14 cellular contexts compared by ENCODE assay signal in the genomic region with DNA sequence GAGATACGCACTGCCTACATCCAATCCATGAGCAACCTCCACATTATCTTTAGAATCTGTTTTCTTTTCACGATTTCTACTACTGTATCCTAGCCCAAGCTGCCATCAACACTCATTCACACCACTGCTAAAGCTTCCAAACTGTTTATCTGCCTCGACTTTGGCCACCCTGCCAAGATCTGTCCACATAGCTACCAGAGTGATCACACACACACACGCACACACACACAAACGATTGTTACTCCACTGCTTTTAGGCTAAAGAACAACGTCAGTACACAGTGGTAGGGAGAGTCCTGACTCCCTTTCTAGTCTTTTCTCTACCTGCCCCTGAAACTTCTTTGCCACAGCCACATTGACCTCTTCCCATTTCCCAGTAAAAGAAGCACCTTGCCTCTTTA.
DNase-seq lines count a peak whose midpoint lies in the region; ATAC-seq and TF ChIP-seq lines count a peak whose summit lies in the region.
"Had no signal": no experiment of that assay in that cellular context is flagged by ENCODE, and none has a peak within 500 bp of the region (broad histone marks: within the 10 kb centered on the region; RNA-seq: fewer than 3 reads in every experiment).

No MANE protein-coding gene starts in this region.

- dilution Hi-C loops in IMR-90 (cut with HindIII; ENCODE audit: low sequenced_read_pairs, unreplicated experiment), result no loop called here

- H3K27ac ChIP-seq in IMR-90 (ENCODE audit: insufficient read depth, low read length) (no peak overlapping the region), right lobe of liver (peak overlapping the region in 1 of 3 donors; percentile 35)
- H3K27ac ChIP-seq: A549, C4-2B had no signal

- 46% methylated on average over 3 of the region's 6 CpGs; no CpG with 5 or more reads in 1 of the 2 experiments for WGBS in IMR-90 (ENCODE audit: extremely low coverage in 2 of 2, insufficient read length in 1 of 2), 2 experiments
- 34% methylated on average over 6 of the region's 6 CpGs for whole genome bisulfite sequencing in right lobe of liver (ENCODE audit: insufficient coverage, low coverage, low lambda C conversion rate, missing lambda C conversion rate)

- H2AK5ac ChIP-seq in IMR-90 (ENCODE audit: low read depth, low read length), result no peak overlapping the region

- H3K23ac ChIP-seq in IMR-90 (ENCODE audit: low read depth, low read length), result no peak overlapping the region

- H3K4me3 ChIP-seq in IMR-90 (ENCODE audit: insufficient read depth, low read depth, low read length) (no peak overlapping the region), right lobe of liver (no peak overlapping the region)
- H3K4me3 ChIP-seq: A549, GM12878, HAP-1 had no signal

- H3K27ac Mint-ChIP-seq in dendritic cell treated with granulocyte-macrophage colony-stimulating factor and Interleukin-4, amounts not matched to agents 40 ng/mL and 50 ng/mL, for 4 days, result peak overlapping the region; percentile 2
- H3K27ac Mint-ChIP-seq: CD4-positive, alpha-beta memory T cell had no signal

- no peak overlapping the region for H4K5ac ChIP-seq in IMR-90 (ENCODE audit: low read depth, low read length)

- no peaks in the 10 kb centered on the region for H4K20me1 ChIP-seq in IMR-90 (ENCODE audit: insufficient read depth, low read length)

- BruUV-seq in IMR-90 (replicated peaks; lab: Mats Ljungman, UMichigan), result no TSS peak

- H2BK5ac ChIP-seq in IMR-90 (ENCODE audit: low read depth, low read length, poor library complexity, severe bottlenecking), result no peak overlapping the region

- H3K56ac ChIP-seq in IMR-90 (ENCODE audit: extremely low read depth, insufficient read depth, low read length), result no peak overlapping the region

- no peak for TF ChIP-seq RAD21 in IMR-90 (IDR thresholded peaks at IDR 0.05; ENCODE audit: low read length)

- H3K4ac ChIP-seq in IMR-90 (ENCODE audit: low read depth, low read length), result no peak overlapping the region

- H3K18ac ChIP-seq in IMR-90 (ENCODE audit: low read depth, low read length), result no peak overlapping the region

- POLR2A ChIA-PET in IMR-90 (lab: Charles Lee; ENCODE audit: unreplicated experiment), result no interaction called here

- CTCF ChIA-PET in IMR-90 (lab: Yijun Ruan, JAX), result no interaction called here

- H2BK120ac ChIP-seq in IMR-90 (ENCODE audit: low read depth, low read length), result no peak overlapping the region

- DNase-seq in IMR-90, result no peak
- DNase-seq in left cardiac atrium, result peak; percentile 29
- DNase-seq in right lobe of liver, result peak; percentile 33 to 74 (median 62)
- DNase-seq in GM19240 (ENCODE audit: insufficient read length, low spot score), result no peak
- DNase-seq in medulla oblongata (ENCODE audit: extremely low spot score), result no peak
- DNase-seq: BE2C; CD4-positive, alpha-beta memory T cell; DMS79; GOT3 had no signal

- intact Hi-C loops in IMR-90 (cut with micrococcal nuclease) (no loop called here), left cardiac atrium (cut with DNase I) (no loop called here), right lobe of liver (cut with DNase I) (no loop called here)
- intact Hi-C loops in dendritic cell treated with granulocyte-macrophage colony-stimulating factor and Interleukin-4, amounts not matched to agents 40 ng/mL and 50 ng/mL, for 4 days (cut with micrococcal nuclease), result no loop called here

- H4K91ac ChIP-seq in IMR-90 (ENCODE audit: insufficient read depth, low read depth, low read length), result no peak overlapping the region

- no peak overlapping the region for H3K4me2 ChIP-seq in IMR-90 (ENCODE audit: low read depth, low read length)
- H3K4me2 ChIP-seq: A549 had no signal

- no peaks in the 10 kb centered on the region for H3K36me3 Mint-ChIP-seq in dendritic cell treated with granulocyte-macrophage colony-stimulating factor and Interleukin-4, amounts not matched to agents 40 ng/mL and 50 ng/mL, for 4 days (ENCODE audit: low read depth)
- H3K36me3 Mint-ChIP-seq: CD4-positive, alpha-beta memory T cell had no signal

- no peaks in the 10 kb centered on the region for H3K9me3 Mint-ChIP-seq in dendritic cell treated with granulocyte-macrophage colony-stimulating factor and Interleukin-4, amounts not matched to agents 40 ng/mL and 50 ng/mL, for 4 days
- H3K9me3 Mint-ChIP-seq: CD4-positive, alpha-beta memory T cell had no signal

- H3K4me3 Mint-ChIP-seq in dendritic cell treated with granulocyte-macrophage colony-stimulating factor and Interleukin-4, amounts not matched to agents 40 ng/mL and 50 ng/mL, for 4 days, result no peak overlapping the region
- H3K4me3 Mint-ChIP-seq: CD4-positive, alpha-beta memory T cell had no signal

- H3K9ac ChIP-seq in IMR-90 (ENCODE audit: low read depth, low read length), result no peak overlapping the region

- no peak overlapping the region for H4K8ac ChIP-seq in IMR-90 (ENCODE audit: low read depth in 2 of 2, low read length in 2 of 2)

- ATAC-seq in IMR-90 (ENCODE audit: low read depth) (no peak), left cardiac atrium (no peak), right lobe of liver (peak; percentile 64 to 95 (median 91))
- ATAC-seq: A549, GM12878 had no signal

- H3K4me1 ChIP-seq in IMR-90 (ENCODE audit: control insufficient read depth, insufficient read depth, low read length) (no peaks in the 10 kb centered on the region), right lobe of liver (peaks cover 0 to 9% (median 0%) of the 10 kb centered on the region in 4 donors)
- H3K4me1 ChIP-seq: A549, BE2C, HAP-1 had no signal

- TF ChIP-seq POLR2A in IMR-90 (IDR thresholded peaks at IDR 0.05; ENCODE audit: low read depth, low read length) (no peak), right lobe of liver (IDR thresholded peaks at IDR 0.05) (no peak)

- in situ Hi-C loops in IMR-90 (cut with MboI; ENCODE audit: low sequenced_read_pairs), result no loop called here

- H2AFZ ChIP-seq in IMR-90 (replicated peaks; ENCODE audit: low read length, poor library complexity), result no peak overlapping the region

- no peak overlapping the region for H2BK20ac ChIP-seq in IMR-90 (ENCODE audit: low read depth, low read length)

- peaks cover 11% of the 10 kb centered on the region for H3K4me1 Mint-ChIP-seq in dendritic cell treated with granulocyte-macrophage colony-stimulating factor and Interleukin-4, amounts not matched to agents 40 ng/mL and 50 ng/mL, for 4 days (ENCODE audit: low read depth)

- no peak overlapping the region for H2BK15ac ChIP-seq in IMR-90 (ENCODE audit: low read depth, low read length)

- peak overlapping the region; percentile 24; the same call in 1 of the 2 replicates for H3K14ac ChIP-seq in IMR-90 (replicated peaks; ENCODE audit: low read depth, low read length)

- no peaks in the 10 kb centered on the region for H3K9me1 ChIP-seq in IMR-90 (ENCODE audit: insufficient read depth, low read length)

- H3K27me3 Mint-ChIP-seq in dendritic cell treated with granulocyte-macrophage colony-stimulating factor and Interleukin-4, amounts not matched to agents 40 ng/mL and 50 ng/mL, for 4 days, result peaks cover 13% of the 10 kb centered on the region

- no peak overlapping the region for H2AK9ac ChIP-seq in IMR-90 (replicated peaks; ENCODE audit: low read depth, low read length, poor library complexity)

- H3K9me3 ChIP-seq in IMR-90 (ENCODE audit: control insufficient read depth, insufficient read depth, low read length) (no peaks in the 10 kb centered on the region), right lobe of liver (no peaks in the 10 kb centered on the region)
- H3K9me3 ChIP-seq: A549, BE2C, HAP-1 had no signal

- H3K36me3 ChIP-seq in IMR-90 (ENCODE audit: control insufficient read depth, insufficient read depth, low read length) (no peaks in the 10 kb centered on the region), right lobe of liver (no peaks in the 10 kb centered on the region)
- H3K36me3 ChIP-seq: BE2C, HAP-1 had no signal

- no peak for TF ChIP-seq CTCF in IMR-90 (conservative IDR thresholded peaks at IDR 0.05; ENCODE audit: low read depth, low read length)
- TF ChIP-seq CTCF in right lobe of liver (IDR thresholded peaks at IDR 0.05), result no peak

- H3K79me1 ChIP-seq in IMR-90 (ENCODE audit: low read depth in 1 of 2, low read length in 2 of 2), result no peaks in the 10 kb centered on the region

- peaks cover 6% of the 10 kb centered on the region; the same call in 1 of the 2 replicates for H3K27me3 ChIP-seq in IMR-90 (ENCODE audit: control insufficient read depth, insufficient read depth, low read length)
- no peaks in the 10 kb centered on the region for H3K27me3 ChIP-seq in right lobe of liver

TF ChIP-seq in IMR-90, 13 proteins besides CTCF, POLR2A, EP300 and RAD21 (continues in another document):
- no peak for TF ChIP-seq MAZ (IDR thresholded peaks at IDR 0.05; ENCODE audit: borderline replicate concordance, low read depth, low read length)
- TF ChIP-seq SMC3 (IDR thresholded peaks at IDR 0.05; ENCODE audit: low read depth, low read length), result no peak
- TF ChIP-seq MAFK (IDR thresholded peaks at IDR 0.05; ENCODE audit: low read depth, low read length), result no peak
- no peak for TF ChIP-seq FOS (IDR thresholded peaks at IDR 0.05; ENCODE audit: low read depth, low read length)
- TF ChIP-seq USF2 (IDR thresholded peaks at IDR 0.05; ENCODE audit: low read depth, low read length), result no peak
- no peak for TF ChIP-seq CHD1 (IDR thresholded peaks at IDR 0.05; ENCODE audit: low read depth, low read length)
- no peak for TF ChIP-seq NFE2L2 (IDR thresholded peaks at IDR 0.05; ENCODE audit: low read depth, low read length)
- no peak for TF ChIP-seq RFX5 (IDR thresholded peaks at IDR 0.05; ENCODE audit: low read depth, low read length)
- no peak for TF ChIP-seq ELK1 (IDR thresholded peaks at IDR 0.05; ENCODE audit: borderline replicate concordance, low read depth, low read length)
- no peak for TF ChIP-seq RCOR1 (IDR thresholded peaks at IDR 0.05; ENCODE audit: insufficient replicate concordance, low read length)
- no peak for TF ChIP-seq CEBPB (IDR thresholded peaks at IDR 0.05; ENCODE audit: low read depth, low read length)
- no peak for TF ChIP-seq MXI1 (IDR thresholded peaks at IDR 0.05; ENCODE audit: borderline replicate concordance, low read depth, low read length)

Comparison
In these comparisons a context has a peak if more than half of its experiments do, and no peak if none do; other contexts are left out.
1. ATAC-seq: peak in right lobe of liver (4 of 4); none in IMR-90 (single experiment) and left cardiac atrium (0 of 2).
2. DNase-seq: peak in left cardiac atrium (single experiment) and right lobe of liver (3 of 3); none in IMR-90 (single experiment), GM19240 (single experiment) and medulla oblongata (single experiment).